ENCODE assay signal across 1 cellular context in the genomic region with DNA sequence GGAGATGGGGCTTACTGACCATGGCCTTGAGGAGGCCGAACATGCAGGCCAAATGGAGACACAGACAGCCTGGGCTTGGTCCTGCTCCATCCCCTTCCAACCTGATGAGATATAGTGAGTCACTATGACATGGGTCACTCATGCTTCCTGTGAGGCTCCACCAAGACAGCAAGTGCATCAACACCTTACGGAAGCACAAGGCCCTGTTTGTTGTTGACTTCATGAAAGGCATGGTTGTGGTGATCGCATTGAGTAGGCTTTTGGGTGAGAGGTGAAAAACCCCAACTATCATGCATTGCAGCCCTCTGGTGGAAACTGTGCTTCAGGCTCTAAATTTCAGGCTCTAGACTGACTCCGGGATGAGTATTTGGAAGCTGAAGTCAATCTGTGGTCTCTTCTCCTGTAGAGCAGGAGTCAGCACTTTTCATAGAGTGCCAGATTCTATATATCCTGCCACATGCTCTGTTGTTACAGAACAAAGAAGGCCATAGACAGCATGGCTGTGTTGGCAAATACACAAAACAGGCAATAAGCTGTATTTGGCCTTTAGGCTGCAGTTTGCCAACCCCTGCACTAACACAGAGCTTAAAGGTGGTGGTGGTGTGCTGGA.
TF ChIP-seq lines count a peak whose summit lies in the region.

No MANE protein-coding gene starts in this region.

TF ChIP-seq in K562, 482 proteins besides CTCF, POLR2A, EP300 and RAD21:
- TF ChIP-seq, protein P1, sequence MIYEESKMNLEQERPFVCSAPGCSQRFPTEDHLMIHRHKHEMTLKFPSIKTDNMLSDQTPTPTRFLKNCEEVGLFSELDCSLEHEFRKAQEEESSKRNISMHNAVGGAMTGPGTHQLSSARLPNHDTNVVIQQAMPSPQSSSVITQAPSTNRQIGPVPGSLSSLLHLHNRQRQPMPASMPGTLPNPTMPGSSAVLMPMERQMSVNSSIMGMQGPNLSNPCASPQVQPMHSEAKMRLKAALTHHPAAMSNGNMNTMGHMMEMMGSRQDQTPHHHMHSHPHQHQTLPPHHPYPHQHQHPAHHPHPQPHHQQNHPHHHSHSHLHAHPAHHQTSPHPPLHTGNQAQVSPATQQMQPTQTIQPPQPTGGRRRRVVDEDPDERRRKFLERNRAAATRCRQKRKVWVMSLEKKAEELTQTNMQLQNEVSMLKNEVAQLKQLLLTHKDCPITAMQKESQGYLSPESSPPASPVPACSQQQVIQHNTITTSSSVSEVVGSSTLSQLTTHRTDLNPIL (CRISPR knock-in tag; IDR thresholded peaks at IDR 0.05): no peak
- no peak for TF ChIP-seq NUFIP1 (IDR thresholded peaks at IDR 0.05; ENCODE audit: partially characterized antibody)
- TF ChIP-seq, protein P2, sequence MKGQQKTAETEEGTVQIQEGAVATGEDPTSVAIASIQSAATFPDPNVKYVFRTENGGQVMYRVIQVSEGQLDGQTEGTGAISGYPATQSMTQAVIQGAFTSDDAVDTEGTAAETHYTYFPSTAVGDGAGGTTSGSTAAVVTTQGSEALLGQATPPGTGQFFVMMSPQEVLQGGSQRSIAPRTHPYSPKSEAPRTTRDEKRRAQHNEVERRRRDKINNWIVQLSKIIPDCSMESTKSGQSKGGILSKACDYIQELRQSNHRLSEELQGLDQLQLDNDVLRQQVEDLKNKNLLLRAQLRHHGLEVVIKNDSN (CRISPR knock-in tag; IDR thresholded peaks at IDR 0.05): no peak
- no peak for TF ChIP-seq MIER1 (IDR thresholded peaks at IDR 0.05; ENCODE audit: low read depth)
- TF ChIP-seq, protein P3, sequence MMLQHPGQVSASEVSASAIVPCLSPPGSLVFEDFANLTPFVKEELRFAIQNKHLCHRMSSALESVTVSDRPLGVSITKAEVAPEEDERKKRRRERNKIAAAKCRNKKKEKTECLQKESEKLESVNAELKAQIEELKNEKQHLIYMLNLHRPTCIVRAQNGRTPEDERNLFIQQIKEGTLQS (IDR thresholded peaks at IDR 0.05): peak; percentile 58
- TF ChIP-seq, protein P3 (CRISPR knock-in tag; conservative IDR thresholded peaks at IDR 0.05): no peak
- peak; percentile 49; the same call in 1 of the 2 replicates for TF ChIP-seq ZNF316 (IDR thresholded peaks at IDR 0.05)
- no peak for TF ChIP-seq CSDE1 (IDR thresholded peaks at IDR 0.05)
- TF ChIP-seq FOSL1 (tag; conservative IDR thresholded peaks at IDR 0.05): peak; percentile 91
- no peak for TF ChIP-seq ZC3H4 (CRISPR knock-in tag; IDR thresholded peaks at IDR 0.05; ENCODE audit: borderline replicate concordance)
- TF ChIP-seq, protein P4, sequence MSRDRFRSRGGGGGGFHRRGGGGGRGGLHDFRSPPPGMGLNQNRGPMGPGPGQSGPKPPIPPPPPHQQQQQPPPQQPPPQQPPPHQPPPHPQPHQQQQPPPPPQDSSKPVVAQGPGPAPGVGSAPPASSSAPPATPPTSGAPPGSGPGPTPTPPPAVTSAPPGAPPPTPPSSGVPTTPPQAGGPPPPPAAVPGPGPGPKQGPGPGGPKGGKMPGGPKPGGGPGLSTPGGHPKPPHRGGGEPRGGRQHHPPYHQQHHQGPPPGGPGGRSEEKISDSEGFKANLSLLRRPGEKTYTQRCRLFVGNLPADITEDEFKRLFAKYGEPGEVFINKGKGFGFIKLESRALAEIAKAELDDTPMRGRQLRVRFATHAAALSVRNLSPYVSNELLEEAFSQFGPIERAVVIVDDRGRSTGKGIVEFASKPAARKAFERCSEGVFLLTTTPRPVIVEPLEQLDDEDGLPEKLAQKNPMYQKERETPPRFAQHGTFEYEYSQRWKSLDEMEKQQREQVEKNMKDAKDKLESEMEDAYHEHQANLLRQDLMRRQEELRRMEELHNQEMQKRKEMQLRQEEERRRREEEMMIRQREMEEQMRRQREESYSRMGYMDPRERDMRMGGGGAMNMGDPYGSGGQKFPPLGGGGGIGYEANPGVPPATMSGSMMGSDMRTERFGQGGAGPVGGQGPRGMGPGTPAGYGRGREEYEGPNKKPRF (IDR thresholded peaks at IDR 0.05; ENCODE audit: low read depth, low read length): no peak
- 0 out of 2 replicates have a peak, but pooled peaks have one; percentile 37 for TF ChIP-seq MAFG (tag; conservative IDR thresholded peaks at IDR 0.05)
- TF ChIP-seq CREM (IDR thresholded peaks at IDR 0.05; ENCODE audit: low read depth): peak; percentile 68
- TF ChIP-seq MED1 (CRISPR knock-in tag; IDR thresholded peaks at IDR 0.05; ENCODE audit: borderline replicate concordance): no peak
- TF ChIP-seq, protein P5, sequence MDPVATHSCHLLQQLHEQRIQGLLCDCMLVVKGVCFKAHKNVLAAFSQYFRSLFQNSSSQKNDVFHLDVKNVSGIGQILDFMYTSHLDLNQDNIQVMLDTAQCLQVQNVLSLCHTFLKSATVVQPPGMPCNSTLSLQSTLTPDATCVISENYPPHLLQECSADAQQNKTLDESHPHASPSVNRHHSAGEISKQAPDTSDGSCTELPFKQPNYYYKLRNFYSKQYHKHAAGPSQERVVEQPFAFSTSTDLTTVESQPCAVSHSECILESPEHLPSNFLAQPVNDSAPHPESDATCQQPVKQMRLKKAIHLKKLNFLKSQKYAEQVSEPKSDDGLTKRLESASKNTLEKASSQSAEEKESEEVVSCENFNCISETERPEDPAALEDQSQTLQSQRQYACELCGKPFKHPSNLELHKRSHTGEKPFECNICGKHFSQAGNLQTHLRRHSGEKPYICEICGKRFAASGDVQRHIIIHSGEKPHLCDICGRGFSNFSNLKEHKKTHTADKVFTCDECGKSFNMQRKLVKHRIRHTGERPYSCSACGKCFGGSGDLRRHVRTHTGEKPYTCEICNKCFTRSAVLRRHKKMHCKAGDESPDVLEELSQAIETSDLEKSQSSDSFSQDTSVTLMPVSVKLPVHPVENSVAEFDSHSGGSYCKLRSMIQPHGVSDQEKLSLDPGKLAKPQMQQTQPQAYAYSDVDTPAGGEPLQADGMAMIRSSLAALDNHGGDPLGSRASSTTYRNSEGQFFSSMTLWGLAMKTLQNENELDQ (CRISPR knock-in tag; IDR thresholded peaks at IDR 0.05; ENCODE audit: borderline replicate concordance): no peak
- TF ChIP-seq ELF1 (tag; IDR thresholded peaks at IDR 0.05): no peak
- TF ChIP-seq CBFB (CRISPR knock-in tag; IDR thresholded peaks at IDR 0.05): no peak
- TF ChIP-seq JUND (IDR thresholded peaks at IDR 0.05; ENCODE audit: borderline replicate concordance, low read depth, low read length): peak; percentile 49; the same call in 1 of the 2 replicates
- TF ChIP-seq JUND (tag; IDR thresholded peaks at IDR 0.05; ENCODE audit: borderline replicate concordance, low read depth, low read length): no peak
- TF ChIP-seq, protein P6, sequence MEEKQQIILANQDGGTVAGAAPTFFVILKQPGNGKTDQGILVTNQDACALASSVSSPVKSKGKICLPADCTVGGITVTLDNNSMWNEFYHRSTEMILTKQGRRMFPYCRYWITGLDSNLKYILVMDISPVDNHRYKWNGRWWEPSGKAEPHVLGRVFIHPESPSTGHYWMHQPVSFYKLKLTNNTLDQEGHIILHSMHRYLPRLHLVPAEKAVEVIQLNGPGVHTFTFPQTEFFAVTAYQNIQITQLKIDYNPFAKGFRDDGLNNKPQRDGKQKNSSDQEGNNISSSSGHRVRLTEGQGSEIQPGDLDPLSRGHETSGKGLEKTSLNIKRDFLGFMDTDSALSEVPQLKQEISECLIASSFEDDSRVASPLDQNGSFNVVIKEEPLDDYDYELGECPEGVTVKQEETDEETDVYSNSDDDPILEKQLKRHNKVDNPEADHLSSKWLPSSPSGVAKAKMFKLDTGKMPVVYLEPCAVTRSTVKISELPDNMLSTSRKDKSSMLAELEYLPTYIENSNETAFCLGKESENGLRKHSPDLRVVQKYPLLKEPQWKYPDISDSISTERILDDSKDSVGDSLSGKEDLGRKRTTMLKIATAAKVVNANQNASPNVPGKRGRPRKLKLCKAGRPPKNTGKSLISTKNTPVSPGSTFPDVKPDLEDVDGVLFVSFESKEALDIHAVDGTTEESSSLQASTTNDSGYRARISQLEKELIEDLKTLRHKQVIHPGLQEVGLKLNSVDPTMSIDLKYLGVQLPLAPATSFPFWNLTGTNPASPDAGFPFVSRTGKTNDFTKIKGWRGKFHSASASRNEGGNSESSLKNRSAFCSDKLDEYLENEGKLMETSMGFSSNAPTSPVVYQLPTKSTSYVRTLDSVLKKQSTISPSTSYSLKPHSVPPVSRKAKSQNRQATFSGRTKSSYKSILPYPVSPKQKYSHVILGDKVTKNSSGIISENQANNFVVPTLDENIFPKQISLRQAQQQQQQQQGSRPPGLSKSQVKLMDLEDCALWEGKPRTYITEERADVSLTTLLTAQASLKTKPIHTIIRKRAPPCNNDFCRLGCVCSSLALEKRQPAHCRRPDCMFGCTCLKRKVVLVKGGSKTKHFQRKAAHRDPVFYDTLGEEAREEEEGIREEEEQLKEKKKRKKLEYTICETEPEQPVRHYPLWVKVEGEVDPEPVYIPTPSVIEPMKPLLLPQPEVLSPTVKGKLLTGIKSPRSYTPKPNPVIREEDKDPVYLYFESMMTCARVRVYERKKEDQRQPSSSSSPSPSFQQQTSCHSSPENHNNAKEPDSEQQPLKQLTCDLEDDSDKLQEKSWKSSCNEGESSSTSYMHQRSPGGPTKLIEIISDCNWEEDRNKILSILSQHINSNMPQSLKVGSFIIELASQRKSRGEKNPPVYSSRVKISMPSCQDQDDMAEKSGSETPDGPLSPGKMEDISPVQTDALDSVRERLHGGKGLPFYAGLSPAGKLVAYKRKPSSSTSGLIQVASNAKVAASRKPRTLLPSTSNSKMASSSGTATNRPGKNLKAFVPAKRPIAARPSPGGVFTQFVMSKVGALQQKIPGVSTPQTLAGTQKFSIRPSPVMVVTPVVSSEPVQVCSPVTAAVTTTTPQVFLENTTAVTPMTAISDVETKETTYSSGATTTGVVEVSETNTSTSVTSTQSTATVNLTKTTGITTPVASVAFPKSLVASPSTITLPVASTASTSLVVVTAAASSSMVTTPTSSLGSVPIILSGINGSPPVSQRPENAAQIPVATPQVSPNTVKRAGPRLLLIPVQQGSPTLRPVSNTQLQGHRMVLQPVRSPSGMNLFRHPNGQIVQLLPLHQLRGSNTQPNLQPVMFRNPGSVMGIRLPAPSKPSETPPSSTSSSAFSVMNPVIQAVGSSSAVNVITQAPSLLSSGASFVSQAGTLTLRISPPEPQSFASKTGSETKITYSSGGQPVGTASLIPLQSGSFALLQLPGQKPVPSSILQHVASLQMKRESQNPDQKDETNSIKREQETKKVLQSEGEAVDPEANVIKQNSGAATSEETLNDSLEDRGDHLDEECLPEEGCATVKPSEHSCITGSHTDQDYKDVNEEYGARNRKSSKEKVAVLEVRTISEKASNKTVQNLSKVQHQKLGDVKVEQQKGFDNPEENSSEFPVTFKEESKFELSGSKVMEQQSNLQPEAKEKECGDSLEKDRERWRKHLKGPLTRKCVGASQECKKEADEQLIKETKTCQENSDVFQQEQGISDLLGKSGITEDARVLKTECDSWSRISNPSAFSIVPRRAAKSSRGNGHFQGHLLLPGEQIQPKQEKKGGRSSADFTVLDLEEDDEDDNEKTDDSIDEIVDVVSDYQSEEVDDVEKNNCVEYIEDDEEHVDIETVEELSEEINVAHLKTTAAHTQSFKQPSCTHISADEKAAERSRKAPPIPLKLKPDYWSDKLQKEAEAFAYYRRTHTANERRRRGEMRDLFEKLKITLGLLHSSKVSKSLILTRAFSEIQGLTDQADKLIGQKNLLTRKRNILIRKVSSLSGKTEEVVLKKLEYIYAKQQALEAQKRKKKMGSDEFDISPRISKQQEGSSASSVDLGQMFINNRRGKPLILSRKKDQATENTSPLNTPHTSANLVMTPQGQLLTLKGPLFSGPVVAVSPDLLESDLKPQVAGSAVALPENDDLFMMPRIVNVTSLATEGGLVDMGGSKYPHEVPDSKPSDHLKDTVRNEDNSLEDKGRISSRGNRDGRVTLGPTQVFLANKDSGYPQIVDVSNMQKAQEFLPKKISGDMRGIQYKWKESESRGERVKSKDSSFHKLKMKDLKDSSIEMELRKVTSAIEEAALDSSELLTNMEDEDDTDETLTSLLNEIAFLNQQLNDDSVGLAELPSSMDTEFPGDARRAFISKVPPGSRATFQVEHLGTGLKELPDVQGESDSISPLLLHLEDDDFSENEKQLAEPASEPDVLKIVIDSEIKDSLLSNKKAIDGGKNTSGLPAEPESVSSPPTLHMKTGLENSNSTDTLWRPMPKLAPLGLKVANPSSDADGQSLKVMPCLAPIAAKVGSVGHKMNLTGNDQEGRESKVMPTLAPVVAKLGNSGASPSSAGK (IDR thresholded peaks at IDR 0.05): 0 out of 2 replicates have a peak, but pooled peaks have one; percentile 18
- 0 out of 2 replicates have a peak, but pooled peaks have one; percentile 36 for TF ChIP-seq JUN (IDR thresholded peaks at IDR 0.05; ENCODE audit: borderline replicate concordance, low read depth, low read length)
- TF ChIP-seq JUN (CRISPR knock-in tag; IDR thresholded peaks at IDR 0.05; ENCODE audit: borderline replicate concordance): no peak
- TF ChIP-seq YY1 (IDR thresholded peaks at IDR 0.05; ENCODE audit: borderline replicate concordance in 1 of 3, control insufficient read depth in 1 of 3, extremely low read depth in 1 of 3, insufficient read depth in 3 of 3, insufficient read length in 1 of 3, insufficient replicate concordance in 2 of 3, low read depth in 1 of 3, low read length in 2 of 3): no peak
- peak; percentile 55 for TF ChIP-seq C11orf30 (IDR thresholded peaks at IDR 0.05; ENCODE audit: low read depth)
- no peak for TF ChIP-seq ATF1 (CRISPR knock-in tag; IDR thresholded peaks at IDR 0.05)
- TF ChIP-seq ATF1 (tag; IDR thresholded peaks at IDR 0.05): peak; percentile 46
- TF ChIP-seq XRCC5 (IDR thresholded peaks at IDR 0.05; ENCODE audit: low read depth, low read length): no peak
- no peak for TF ChIP-seq HIVEP1 (CRISPR knock-in tag; IDR thresholded peaks at IDR 0.05)
